11 cellular contexts compared by ENCODE assay signal in the genomic region with DNA sequence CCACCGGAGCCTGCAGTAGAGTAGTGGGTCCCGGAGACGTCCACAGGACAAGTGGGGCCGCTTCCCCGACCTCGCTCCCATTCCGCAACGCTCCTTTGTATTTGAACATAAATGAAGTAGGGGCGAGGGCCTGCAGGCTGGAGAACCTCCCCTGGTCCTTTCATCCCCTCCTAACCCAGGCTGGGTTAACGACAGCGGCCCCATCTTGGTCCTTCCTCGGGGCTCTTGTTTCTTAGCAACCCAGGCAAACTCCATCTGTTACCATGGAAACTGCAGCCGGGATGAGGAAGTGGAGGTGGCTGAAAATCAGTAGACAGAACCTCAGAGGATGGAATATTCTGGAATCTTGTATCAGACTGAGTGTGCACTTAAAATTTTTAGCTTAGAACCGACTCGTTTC.
"Had no signal": no experiment of that assay in that cellular context is flagged by ENCODE, and none has a peak within 500 bp of the region (broad histone marks: within the 10 kb centered on the region; RNA-seq: fewer than 3 reads in every experiment).

No MANE protein-coding gene starts in this region.

- DNase-seq: activated gamma-delta T cell; activated T-cell treated with anti-CD3 and anti-CD28 coated beads, Interleukin-2, amount 50 U/mL, for 4 hours; effector CD4-positive, alpha-beta T cell; kidney; stimulated activated naive CD4-positive, alpha-beta T cell treated with Interleukin-2 at 50 U/mL for 16 hours; SW 1271 had no signal

- H3K27ac Mint-ChIP-seq: activated naive CD8-positive, alpha-beta T cell; progenitor cell of endocrine pancreas; T-helper 2 cell treated with Interferon-gamma antibody and Interleukin-4, amounts not matched to agents 5 μg/mL and 100 μg/mL, for 36 hours had no signal

- H3K9me3 ChIP-seq: thoracic aorta had no signal

- H3K4me3 ChIP-seq: thoracic aorta had no signal

- H3K27ac ChIP-seq: thoracic aorta had no signal

- H3K27me3 Mint-ChIP-seq: activated naive CD8-positive, alpha-beta T cell; progenitor cell of endocrine pancreas had no signal

- H3K36me3 ChIP-seq: thoracic aorta had no signal

- H3K4me3 Mint-ChIP-seq: activated naive CD8-positive, alpha-beta T cell; activated T-cell treated with anti-CD3 and anti-CD28 coated beads, Interleukin-2, amount 50 U/mL, for 4 hours; neural crest cell; T-helper 2 cell treated with Interferon-gamma antibody and Interleukin-4, amounts not matched to agents 5 μg/mL and 100 μg/mL, for 36 hours had no signal

- H3K4me1 Mint-ChIP-seq: neural crest cell had no signal
